In genomic region chr7:129163875-129164544, GRCh38 we compare ENCODE assay signal across 8 cellular contexts. TPM values are rescaled to one million over a fixed set of nuclear protein-coding genes. Genes with fewer than 3 reads are reported as not detected.
A peak's percentile ranks its signal among the peaks of the same experiment; 100 is the strongest.
DNase-seq lines count a peak whose midpoint lies in the region; ATAC-seq and TF ChIP-seq lines count a peak whose summit lies in the region.

No MANE protein-coding gene starts in this region.

- no peak overlapping the region for H3K4me3 ChIP-seq in kidney epithelial cell (ENCODE audit: low read depth, low read length)
- H3K4me3 ChIP-seq in upper lobe of right lung, result no peak overlapping the region

- H3K4me3 Mint-ChIP-seq in activated T-helper 1 cell treated with anti-CD3 and anti-CD28 coated beads, Interleukin-12 subunit alpha, Interleukin-12 subunit beta, Interleukin-2, Interleukin-4 antibody, amounts not matched to agents 30 ng/mL and 10 ng/mL and 1 ng/mL, durations not matched to agents 14 hours and 24 hours and 36 hours, result no peak overlapping the region

- TF ChIP-seq CTCF in kidney epithelial cell (IDR thresholded peaks at IDR 0.05; ENCODE audit: insufficient read depth, low read length, poor library complexity, severe bottlenecking), result peak; percentile 83
- peak; percentile 84 for TF ChIP-seq CTCF in upper lobe of right lung (IDR thresholded peaks at IDR 0.05)

- H3K36me3 Mint-ChIP-seq in activated T-helper 1 cell treated with anti-CD3 and anti-CD28 coated beads, Interleukin-12 subunit alpha, Interleukin-12 subunit beta, Interleukin-2, Interleukin-4 antibody, amounts not matched to agents 30 ng/mL and 10 ng/mL and 1 ng/mL, durations not matched to agents 14 hours and 24 hours and 36 hours (ENCODE audit: low read depth), result peaks cover 4% of the 10 kb centered on the region

- H3K4me1 ChIP-seq in upper lobe of right lung, result no peaks in the 10 kb centered on the region

- H3K4me1 Mint-ChIP-seq in activated T-helper 1 cell treated with anti-CD3 and anti-CD28 coated beads, Interleukin-12 subunit alpha, Interleukin-12 subunit beta, Interleukin-2, Interleukin-4 antibody, amounts not matched to agents 30 ng/mL and 10 ng/mL and 1 ng/mL, durations not matched to agents 14 hours and 24 hours and 36 hours (ENCODE audit: low read depth), result peaks cover 5% of the 10 kb centered on the region

- H3K27ac ChIP-seq in upper lobe of right lung, result no peak overlapping the region

- intact Hi-C loops in upper lobe of right lung (cut with DNase I), result loop anchor here (10.0 kb wide), 1 partner anchor 51 kb away; no protein-coding TSS in a partner anchor
- intact Hi-C loops in activated T-helper 1 cell treated with anti-CD3 and anti-CD28 coated beads, Interleukin-12 subunit alpha, Interleukin-12 subunit beta, Interleukin-2, Interleukin-4 antibody, amounts not matched to agents 30 ng/mL and 10 ng/mL and 1 ng/mL, durations not matched to agents 14 hours and 24 hours and 36 hours (cut with micrococcal nuclease), result loop anchor here (1.0 to 2.0 kb wide), 2 partner anchors 41 to 46 kb away; no protein-coding TSS in a partner anchor

- H3K36me3 ChIP-seq in kidney epithelial cell (ENCODE audit: control insufficient read depth, insufficient read depth, low read length) (no peaks in the 10 kb centered on the region), upper lobe of right lung (no peaks in the 10 kb centered on the region)

- peak; percentile 46 for ATAC-seq in upper lobe of right lung

- no peaks in the 10 kb centered on the region for H3K27me3 Mint-ChIP-seq in activated T-helper 1 cell treated with anti-CD3 and anti-CD28 coated beads, Interleukin-12 subunit alpha, Interleukin-12 subunit beta, Interleukin-2, Interleukin-4 antibody, amounts not matched to agents 30 ng/mL and 10 ng/mL and 1 ng/mL, durations not matched to agents 14 hours and 24 hours and 36 hours (ENCODE audit: insufficient read depth)

- no peaks in the 10 kb centered on the region for H3K9me3 Mint-ChIP-seq in activated T-helper 1 cell treated with anti-CD3 and anti-CD28 coated beads, Interleukin-12 subunit alpha, Interleukin-12 subunit beta, Interleukin-2, Interleukin-4 antibody, amounts not matched to agents 30 ng/mL and 10 ng/mL and 1 ng/mL, durations not matched to agents 14 hours and 24 hours and 36 hours

- DNase-seq in stimulated activated CD4-positive, alpha-beta T cell treated with anti-CD3 and anti-CD28 coated beads, Interleukin-4, amount 100 ng/mL, for 24 hours, result peak; percentile 27
- no peak for DNase-seq in stimulated activated CD4-positive, alpha-beta T cell treated with anti-CD3 and anti-CD28 coated beads, Interleukin-4, amount 100 ng/mL, for 1 hour
- DNase-seq in NCI-H146 treated with DMSO at 0.1 percent for 48 hours (lab: John Stamatoyannopoulos, UW; ENCODE audit: unreplicated experiment) (peak; percentile 27), amniotic stem cell (lab: John Stamatoyannopoulos, UW) (peak; percentile 54), kidney epithelial cell (ENCODE audit: low read depth) (peak; percentile 16), upper lobe of right lung (no peak), activated T-cell treated with anti-CD3 and anti-CD28 coated beads for 4 hours (no peak)
- no peak for DNase-seq in activated T-helper 1 cell treated with anti-CD3 and anti-CD28 coated beads, Interleukin-12 subunit alpha, Interleukin-12 subunit beta, Interleukin-2, Interleukin-4 antibody, amounts not matched to agents 30 ng/mL and 10 ng/mL and 1 ng/mL, durations not matched to agents 14 hours and 24 hours and 36 hours (ENCODE audit: low spot score)

- no peak overlapping the region for H3K27ac Mint-ChIP-seq in activated T-helper 1 cell treated with anti-CD3 and anti-CD28 coated beads, Interleukin-12 subunit alpha, Interleukin-12 subunit beta, Interleukin-2, Interleukin-4 antibody, amounts not matched to agents 30 ng/mL and 10 ng/mL and 1 ng/mL, durations not matched to agents 14 hours and 24 hours and 36 hours

- no peaks in the 10 kb centered on the region for H3K9me3 ChIP-seq in upper lobe of right lung

- no peaks in the 10 kb centered on the region for H3K27me3 ChIP-seq in kidney epithelial cell (ENCODE audit: control insufficient read depth, insufficient read depth, low read length)
- peaks cover 29% of the 10 kb centered on the region for H3K27me3 ChIP-seq in upper lobe of right lung

RNA-seq across cellular contexts. Expression of gene TSPAN33, which starts 19.5 kb away (rescaled TPM):
- 18.0 and 22.2 TPM in 2 replicates for total RNA-seq in kidney epithelial cell
- total RNA-seq in upper lobe of right lung, result 6.2 TPM
- total RNA-seq in activated T-helper 1 cell treated with anti-CD3 and anti-CD28 coated beads, Interleukin-12 subunit alpha, Interleukin-12 subunit beta, Interleukin-2, Interleukin-4 antibody, amounts not matched to agents 30 ng/mL and 10 ng/mL and 1 ng/mL, durations not matched to agents 14 hours and 24 hours and 36 hours, result 9.5 and 9.8 TPM in 2 replicates

RNA-seq across cellular contexts. Expression of gene SMO, which starts 24.4 kb away (rescaled TPM):
- total RNA-seq in kidney epithelial cell (20.1 and 22.3 TPM in 2 replicates), upper lobe of right lung (4.0 TPM)
- 0.44 and 0.56 TPM in 2 replicates for total RNA-seq in activated T-helper 1 cell treated with anti-CD3 and anti-CD28 coated beads, Interleukin-12 subunit alpha, Interleukin-12 subunit beta, Interleukin-2, Interleukin-4 antibody, amounts not matched to agents 30 ng/mL and 10 ng/mL and 1 ng/mL, durations not matched to agents 14 hours and 24 hours and 36 hours

Comparison
In these comparisons a context has a peak if more than half of its experiments do, and no peak if none do; other contexts are left out.
1. DNase-seq: peak in stimulated activated CD4-positive, alpha-beta T cell treated with anti-CD3 and anti-CD28 coated beads, Interleukin-4, amount 100 ng/mL, for 24 hours (single experiment), NCI-H146 treated with DMSO at 0.1 percent for 48 hours (single experiment), amniotic stem cell (single experiment) and kidney epithelial cell (single experiment); none in stimulated activated CD4-positive, alpha-beta T cell treated with anti-CD3 and anti-CD28 coated beads, Interleukin-4, amount 100 ng/mL, for 1 hour (single experiment), upper lobe of right lung (single experiment), activated T-cell treated with anti-CD3 and anti-CD28 coated beads for 4 hours (single experiment) and activated T-helper 1 cell treated with anti-CD3 and anti-CD28 coated beads, Interleukin-12 subunit alpha, Interleukin-12 subunit beta, Interleukin-2, Interleukin-4 antibody, amounts not matched to agents 30 ng/mL and 10 ng/mL and 1 ng/mL, durations not matched to agents 14 hours and 24 hours and 36 hours (single experiment).